2 cellular contexts compared by ENCODE assay signal in genomic region chr19:18764591-18765051, GRCh38.
TF ChIP-seq lines count a peak whose summit lies in the region.

No MANE protein-coding gene starts in this region.

TF ChIP-seq in SK-N-SH, 30 proteins besides CTCF, POLR2A, EP300 and RAD21 (continued from another document):
- TF ChIP-seq JUND (IDR thresholded peaks at IDR 0.05) (no peak), TCF12 (IDR thresholded peaks at IDR 0.05) (no peak), EZH2phosphoT487 (IDR thresholded peaks at IDR 0.05; ENCODE audit: borderline replicate concordance, low read depth) (no peak), GABPA (IDR thresholded peaks at IDR 0.05; ENCODE audit: low read depth) (no peak), NRF1 (IDR thresholded peaks at IDR 0.05; ENCODE audit: low read depth, low read length) (no peak), GATA2 (CRISPR knock-in tag; IDR thresholded peaks at IDR 0.05) (no peak), ELF1 (IDR thresholded peaks at IDR 0.05) (no peak), NFIC (IDR thresholded peaks at IDR 0.05; ENCODE audit: borderline replicate concordance) (no peak), POLR2AphosphoS5 (IDR thresholded peaks at IDR 0.05; ENCODE audit: low read depth, low read length) (no peak)

TF ChIP-seq in SK-N-SH treated with all-trans-retinoic acid at 6 μM for 48 hours, 23 proteins besides CTCF, POLR2A, EP300 and RAD21 (continued from another document):
- TF ChIP-seq TCF4 (CRISPR knock-in tag; IDR thresholded peaks at IDR 0.05; ENCODE audit: borderline replicate concordance) (no peak), BACH2 (CRISPR knock-in tag; IDR thresholded peaks at IDR 0.05; ENCODE audit: borderline replicate concordance) (no peak), PATZ1 (CRISPR knock-in tag; IDR thresholded peaks at IDR 0.05; ENCODE audit: borderline replicate concordance) (no peak), ZNF8 (CRISPR knock-in tag; IDR thresholded peaks at IDR 0.05) (no peak), ESRRG (CRISPR knock-in tag; IDR thresholded peaks at IDR 0.05) (no peak), ARNTL (CRISPR knock-in tag; IDR thresholded peaks at IDR 0.05; ENCODE audit: borderline replicate concordance, low read depth) (no peak), GLIS3 (CRISPR knock-in tag; IDR thresholded peaks at IDR 0.05) (no peak), ZNF565 (CRISPR knock-in tag; conservative IDR thresholded peaks at IDR 0.05; ENCODE audit: low read depth) (no peak), PPARA (CRISPR knock-in tag; IDR thresholded peaks at IDR 0.05; ENCODE audit: borderline replicate concordance) (no peak), ZFP30 (CRISPR knock-in tag; IDR thresholded peaks at IDR 0.05) (no peak), OSR1 (CRISPR knock-in tag; IDR thresholded peaks at IDR 0.05) (no peak), ZNF70 (CRISPR knock-in tag; IDR thresholded peaks at IDR 0.05) (no peak), POU6F1 (CRISPR knock-in tag; IDR thresholded peaks at IDR 0.05; ENCODE audit: borderline replicate concordance, low read depth) (no peak), RARB (CRISPR knock-in tag; IDR thresholded peaks at IDR 0.05) (no peak)
- TF ChIP-seq, protein P1, sequence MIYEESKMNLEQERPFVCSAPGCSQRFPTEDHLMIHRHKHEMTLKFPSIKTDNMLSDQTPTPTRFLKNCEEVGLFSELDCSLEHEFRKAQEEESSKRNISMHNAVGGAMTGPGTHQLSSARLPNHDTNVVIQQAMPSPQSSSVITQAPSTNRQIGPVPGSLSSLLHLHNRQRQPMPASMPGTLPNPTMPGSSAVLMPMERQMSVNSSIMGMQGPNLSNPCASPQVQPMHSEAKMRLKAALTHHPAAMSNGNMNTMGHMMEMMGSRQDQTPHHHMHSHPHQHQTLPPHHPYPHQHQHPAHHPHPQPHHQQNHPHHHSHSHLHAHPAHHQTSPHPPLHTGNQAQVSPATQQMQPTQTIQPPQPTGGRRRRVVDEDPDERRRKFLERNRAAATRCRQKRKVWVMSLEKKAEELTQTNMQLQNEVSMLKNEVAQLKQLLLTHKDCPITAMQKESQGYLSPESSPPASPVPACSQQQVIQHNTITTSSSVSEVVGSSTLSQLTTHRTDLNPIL (CRISPR knock-in tag; IDR thresholded peaks at IDR 0.05; ENCODE audit: low read depth) = no peak
